In genomic region chr2:86808315-86809161, GRCh38 we compare ENCODE assay signal across 8 cellular contexts. TPM values are rescaled to one million over a fixed set of nuclear protein-coding genes. Genes with fewer than 3 reads are reported as not detected.
DNase-seq lines count a peak whose midpoint lies in the region; ATAC-seq, FAIRE-seq and TF ChIP-seq lines count a peak whose summit lies in the region.

No MANE protein-coding gene starts in this region.

- peak overlapping the region; percentile 60; the same call in 1 of the 2 replicates for H2AFZ ChIP-seq in OCI-LY7 (ENCODE audit: low read length)

- H3K4me2 ChIP-seq in OCI-LY7 (ENCODE audit: low read length): peak overlapping the region; percentile 61

- no peaks in the 10 kb centered on the region for H3K9me2 ChIP-seq in OCI-LY7 (ENCODE audit: insufficient read depth, low read length)

- H3K27me3 ChIP-seq in mucosa of stomach (ENCODE audit: control insufficient read depth, insufficient read depth, low read length): peaks cover 29% of the 10 kb centered on the region

- ATAC-seq in GM21576 (IDR thresholded peaks at IDR 0.05; ENCODE audit: unreplicated experiment): peak; percentile 95
- peak; percentile 95 for ATAC-seq in esophagus mucosa

- CTCF ChIA-PET in OCI-LY7 (lab: Charles Lee; ENCODE audit: unreplicated experiment): no interaction called here

- no peak overlapping the region for H3K27ac ChIP-seq in OCI-LY7 (ENCODE audit: low read depth, low read length, poor library complexity, severe bottlenecking)

- BruUV-seq in OCI-LY7 (replicated peaks; lab: Mats Ljungman, UMichigan): no TSS peak

- H3K9ac ChIP-seq in mucosa of stomach (ENCODE audit: low read length): peak overlapping the region; percentile 41

- H3K36me3 ChIP-seq in OCI-LY7 (ENCODE audit: insufficient read depth, low read length) (no peaks in the 10 kb centered on the region), mucosa of stomach (ENCODE audit: control insufficient read depth, insufficient read depth, low read length) (no peaks in the 10 kb centered on the region)

- H4K20me1 ChIP-seq in OCI-LY7 (ENCODE audit: insufficient read depth, low read length): no peaks in the 10 kb centered on the region

- DNase-seq in D721Med (ENCODE audit: insufficient read length, low spot score) (peak; percentile 81), OCI-LY7 (ENCODE audit: low spot score) (peak; percentile 80)
- DNase-seq in activated T-cell treated with anti-CD3 and anti-CD28 coated beads, Interleukin-2, amount 50 U/mL, for 1 hour: peak; percentile 95
- peak; percentile 92 to 95 for DNase-seq in stimulated activated CD8-positive, alpha-beta memory T cell treated with anti-CD3 and anti-CD28 coated beads, Interleukin-4, amount 100 ng/mL, for 4 hours (ENCODE audit: low read depth in 2 of 2, low spot score in 1 of 2)

- intact Hi-C loops in OCI-LY7 (cut with micrococcal nuclease; ENCODE audit: unreplicated experiment): no loop called here

- no peak for TF ChIP-seq EP300 in Ishikawa (IDR thresholded peaks at IDR 0.05; ENCODE audit: borderline replicate concordance)

- H3K9me3 ChIP-seq in OCI-LY7 (ENCODE audit: low read length) (no peaks in the 10 kb centered on the region), mucosa of stomach (ENCODE audit: control insufficient read depth, low read length) (no peaks in the 10 kb centered on the region)

- no peak for FAIRE-seq in D721Med (lab: Jason Lieb, UNC)

- H3K4me3 ChIP-seq in OCI-LY7 (ENCODE audit: low read depth, low read length, poor library complexity, severe bottlenecking) (peak overlapping the region; percentile 41), mucosa of stomach (ENCODE audit: low read length) (peak overlapping the region; percentile 32)

- peaks cover 3% of the 10 kb centered on the region for H3K4me1 ChIP-seq in OCI-LY7 (ENCODE audit: insufficient read depth, low read length, poor library complexity, severe bottlenecking)
- H3K4me1 ChIP-seq in mucosa of stomach (ENCODE audit: control insufficient read depth, insufficient read depth, low read length): peaks cover 18% of the 10 kb centered on the region

- POLR2A ChIA-PET in OCI-LY7 (lab: Charles Lee): interaction anchor here (0.8 kb wide), 1 partner anchor 42 kb away, joined by 3 read pairs; no protein-coding TSS in a partner anchor

- no peaks in the 10 kb centered on the region for H3K79me2 ChIP-seq in OCI-LY7 (ENCODE audit: insufficient read depth, low read depth, low read length)

- TF ChIP-seq RAD21 in Ishikawa (IDR thresholded peaks at IDR 0.05; ENCODE audit: low read depth): peak; percentile 97

- TF ChIP-seq CTCF in D721Med (IDR thresholded peaks at IDR 0.05; ENCODE audit: insufficient read depth, missing control alignments) (peak; percentile 96), OCI-LY7 (conservative IDR thresholded peaks at IDR 0.05; ENCODE audit: low read length) (peak; percentile 88)

TF ChIP-seq in Ishikawa, 13 proteins besides CTCF, POLR2A, EP300 and RAD21:
- no peak for TF ChIP-seq CEBPB (IDR thresholded peaks at IDR 0.05)
- peak; percentile 91 for TF ChIP-seq MAX (IDR thresholded peaks at IDR 0.05)

RNA-seq across cellular contexts. Expression of gene CD8A, which starts 17.8 kb away (rescaled TPM):
- total RNA-seq in OCI-LY7 (2014; rRNA removed; shearing (Covaris generic)): not detected in 2 replicates
- total RNA-seq in OCI-LY7 (2022) (not detected in 2 replicates), esophagus mucosa (0.44 TPM)

RNA-seq across cellular contexts. Expression of gene CD8B, which starts 53.1 kb away (rescaled TPM):
- total RNA-seq in OCI-LY7 (2014; rRNA removed; shearing (Covaris generic)): not detected in 2 replicates
- not detected in 2 replicates for total RNA-seq in OCI-LY7 (2022)
- not detected for total RNA-seq in esophagus mucosa
